In the genomic region with DNA sequence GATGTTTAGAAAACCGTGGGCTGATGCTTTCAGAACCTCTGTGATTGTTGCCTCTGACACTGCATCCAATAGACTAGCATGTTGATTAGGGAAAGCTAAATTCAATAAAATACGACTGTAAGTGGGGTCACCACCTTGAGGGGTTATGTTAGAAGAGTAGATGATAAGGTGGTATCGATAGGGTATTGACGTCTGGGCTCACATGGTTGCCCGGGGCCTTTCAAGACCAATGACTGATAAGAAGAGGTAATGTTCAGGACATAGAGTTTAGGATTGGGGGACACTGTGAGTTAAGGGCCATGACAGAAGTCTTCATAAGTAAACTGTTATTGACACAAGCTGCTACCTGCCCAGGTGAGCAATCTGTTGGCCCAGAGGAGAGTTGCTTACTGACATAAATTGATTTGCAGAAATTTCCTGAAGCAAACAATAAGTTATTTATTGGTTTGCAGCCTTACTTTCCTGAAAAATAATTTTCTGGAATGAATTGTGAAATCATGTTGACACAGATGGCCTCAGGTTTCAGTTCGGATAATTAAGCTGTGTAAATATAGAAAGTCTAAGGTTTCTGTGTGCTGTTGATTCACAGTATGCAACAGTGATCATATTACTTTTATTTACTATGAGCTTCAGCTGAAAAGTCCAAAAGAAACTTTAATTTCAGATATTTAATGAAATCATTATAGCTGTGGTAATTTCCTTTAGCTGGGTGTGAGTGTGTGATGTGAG, we compare ENCODE assay signal across 7 cellular contexts.
DNase-seq lines count a peak whose midpoint lies in the region; ATAC-seq, FAIRE-seq and TF ChIP-seq lines count a peak whose summit lies in the region.
"Not testable (repeated sequence)": the region's sequence is repeated elsewhere in the genome, so short reads cannot be mapped to it uniquely, and the experiment has no call there.

No MANE protein-coding gene starts in this region.

- FAIRE-seq in HepG2 (lab: Jason Lieb, UNC): not testable (repeated sequence)

- H3K27ac ChIP-seq in SJCRH30 (peak overlapping the region; percentile 72; the same call in 1 of the 2 replicates), epithelial cell of prostate (peak overlapping the region; percentile 70), HepG2 (ENCODE audit: extremely low read length, insufficient read depth, low read length) (peak overlapping the region; percentile 65)
- H3K27ac ChIP-seq in rectal smooth muscle tissue (ENCODE audit: low read depth, low read length): not testable (repeated sequence)

- H3K36me3 Mint-ChIP-seq in activated naive CD8-positive, alpha-beta T cell: not testable (repeated sequence)

- H3K4me1 ChIP-seq in SJCRH30; HepG2 (ENCODE audit: insufficient read depth, low read length); rectal smooth muscle tissue (ENCODE audit: control insufficient read depth, insufficient read depth, low read length): not testable (repeated sequence)

- not testable (repeated sequence) for TF ChIP-seq CTCF in GM12864 (IDR thresholded peaks at IDR 0.05; ENCODE audit: low read depth, low read length, missing control alignments); NB4 (IDR thresholded peaks at IDR 0.05; ENCODE audit: low read depth, low read length); HepG2 (CRISPR knock-in tag; IDR thresholded peaks at IDR 0.05)

- intact Hi-C loops in HepG2 (cut with micrococcal nuclease; ENCODE audit: unreplicated experiment): loop anchor here (2.0 kb wide), 1 partner anchor 121 kb away; no protein-coding TSS in a partner anchor

- not testable (repeated sequence) for DNase-seq in GM12864 (ENCODE audit: low read depth); epithelial cell of prostate (ENCODE audit: low read depth, low spot score)
- DNase-seq in NB4 (ENCODE audit: low read depth) (peak; percentile 33), SJCRH30 (peak in 1 of 2 experiments; percentile 12), HepG2 (ENCODE audit: low spot score) (peak; percentile 11)

- H3K4me2 ChIP-seq in HepG2 (ENCODE audit: low read depth, low read length): peak overlapping the region; percentile 73

- 1% methylated on average over 6 of the region's 6 CpGs for WGBS in HepG2 (ENCODE audit: low lambda C conversion rate)

- not testable (repeated sequence) for TF ChIP-seq EP300 in HepG2 (IDR thresholded peaks at IDR 0.05; ENCODE audit: low read depth in 2 of 2, low read length in 2 of 2); HepG2 (CRISPR knock-in tag; IDR thresholded peaks at IDR 0.05; ENCODE audit: borderline replicate concordance)

- peak overlapping the region; percentile 51 for H3K27ac Mint-ChIP-seq in activated naive CD8-positive, alpha-beta T cell

- H2AFZ ChIP-seq in HepG2 (ENCODE audit: low read length): peak overlapping the region; percentile 28

- not testable (repeated sequence) for H3K36me3 ChIP-seq in SJCRH30; HepG2 (replicated peaks in 1 of 2; ENCODE audit: control insufficient read depth in 1 of 2, insufficient read depth in 2 of 2, low read length in 2 of 2); rectal smooth muscle tissue (ENCODE audit: control insufficient read depth, insufficient read depth, low read length)

- CTCF ChIA-PET in HepG2 (lab: Yijun Ruan, JAX; ENCODE audit: low intra/inter-chr PET ratio, low total read pairs): not testable (repeated sequence)

- in situ Hi-C loops in HepG2 (cut with HindIII; ENCODE audit: extremely low pct_ligation_motif_present, low pct_unique_long_range_greater_than_20kb): not testable (repeated sequence)

- POLR2A ChIA-PET in HepG2 (lab: Yijun Ruan, JAX): not testable (repeated sequence)

- H4K20me1 ChIP-seq in HepG2 (ENCODE audit: insufficient read depth, low read length): not testable (repeated sequence)

- TF ChIP-seq POLR2A in NB4 (IDR thresholded peaks at IDR 0.05; ENCODE audit: extremely low read depth, insufficient read length); HepG2 (IDR thresholded peaks at IDR 0.05; ENCODE audit: insufficient read depth in 1 of 2, low read depth in 2 of 2, low read length in 2 of 2): not testable (repeated sequence)

- not testable (repeated sequence) for H3K27me3 Mint-ChIP-seq in activated naive CD8-positive, alpha-beta T cell

- ATAC-seq in HepG2: not testable (repeated sequence)

- H3K4me3 ChIP-seq in GM12864 (ENCODE audit: low read depth, low read length): peak overlapping the region; percentile 53; the same call in 1 of the 2 replicates
- peak overlapping the region; percentile 66 for H3K4me3 ChIP-seq in NB4 (ENCODE audit: low read depth, low read length)
- peak overlapping the region; percentile 74 for H3K4me3 ChIP-seq in SJCRH30
- peak overlapping the region; percentile 53 to 61 (median 57); a peak in 4 of 6 replicates for H3K4me3 ChIP-seq in HepG2 (replicated peaks in 1 of 3; ENCODE audit: insufficient read depth in 1 of 3, low read depth in 2 of 3, low read length in 3 of 3)
- peak overlapping the region; percentile 17 for H3K4me3 ChIP-seq in rectal smooth muscle tissue (ENCODE audit: low read length)

- H3K79me2 ChIP-seq in HepG2 (ENCODE audit: insufficient read depth, low read length): not testable (repeated sequence)

- peak overlapping the region; percentile 74 for H3K4me3 Mint-ChIP-seq in activated naive CD8-positive, alpha-beta T cell

- not testable (repeated sequence) for H3K27me3 ChIP-seq in SJCRH30; HepG2 (ENCODE audit: control insufficient read depth in 1 of 2, insufficient read depth in 2 of 2, low read length in 2 of 2); rectal smooth muscle tissue (ENCODE audit: control insufficient read depth, insufficient read depth, low read length)

- not testable (repeated sequence) for BruUV-seq in HepG2 (replicated peaks; lab: Mats Ljungman, UMichigan)

- not testable (repeated sequence) for H3K9me3 ChIP-seq in SJCRH30 (replicated peaks); HepG2 (ENCODE audit: low read length)

- H3K4me1 Mint-ChIP-seq in activated naive CD8-positive, alpha-beta T cell (ENCODE audit: low read depth): peaks cover 10% of the 10 kb centered on the region

- not testable (repeated sequence) for H3K9me3 Mint-ChIP-seq in activated naive CD8-positive, alpha-beta T cell (ENCODE audit: low read depth)

- not testable (repeated sequence) for TF ChIP-seq RAD21 in HepG2 (CRISPR knock-in tag; IDR thresholded peaks at IDR 0.05)

- H3K9ac ChIP-seq in HepG2 (ENCODE audit: insufficient read depth, low read depth, low read length): peak overlapping the region; percentile 53
- not testable (repeated sequence) for H3K9ac ChIP-seq in rectal smooth muscle tissue (ENCODE audit: low read length)

TF ChIP-seq in HepG2, 621 proteins besides CTCF, POLR2A, EP300 and RAD21 (continues in another document):
- TF ChIP-seq HMG20A (CRISPR knock-in tag; IDR thresholded peaks at IDR 0.05; ENCODE audit: borderline replicate concordance) (0 out of 2 replicates have a peak, but pooled peaks have one; percentile 13), FOXP1 (IDR thresholded peaks at IDR 0.05) (0 out of 2 replicates have a peak, but pooled peaks have one; percentile 13), FOXP1 (CRISPR knock-in tag; IDR thresholded peaks at IDR 0.05) (peak; percentile 35; the same call in 1 of the 2 replicates), CREB1 (CRISPR knock-in tag; IDR thresholded peaks at IDR 0.05) (peak; percentile 37; the same call in 1 of the 2 replicates), SIX1 (CRISPR knock-in tag; IDR thresholded peaks at IDR 0.05; ENCODE audit: borderline replicate concordance) (peak; percentile 92), ONECUT2 (CRISPR knock-in tag; IDR thresholded peaks at IDR 0.05) (0 out of 2 replicates have a peak, but pooled peaks have one; percentile 25), NCOA2 (CRISPR knock-in tag; IDR thresholded peaks at IDR 0.05) (0 out of 2 replicates have a peak, but pooled peaks have one; percentile 26), SOX5 (CRISPR knock-in tag; IDR thresholded peaks at IDR 0.05; ENCODE audit: borderline replicate concordance) (peak; percentile 12; the same call in 1 of the 2 replicates), CEBPB (IDR thresholded peaks at IDR 0.05; ENCODE audit: borderline replicate concordance, low read depth, low read length) (0 out of 2 replicates have a peak, but pooled peaks have one; percentile 2), MIXL1 (CRISPR knock-in tag; IDR thresholded peaks at IDR 0.05) (peak; percentile 33; the same call in 1 of the 2 replicates)
- TF ChIP-seq, protein P1, sequence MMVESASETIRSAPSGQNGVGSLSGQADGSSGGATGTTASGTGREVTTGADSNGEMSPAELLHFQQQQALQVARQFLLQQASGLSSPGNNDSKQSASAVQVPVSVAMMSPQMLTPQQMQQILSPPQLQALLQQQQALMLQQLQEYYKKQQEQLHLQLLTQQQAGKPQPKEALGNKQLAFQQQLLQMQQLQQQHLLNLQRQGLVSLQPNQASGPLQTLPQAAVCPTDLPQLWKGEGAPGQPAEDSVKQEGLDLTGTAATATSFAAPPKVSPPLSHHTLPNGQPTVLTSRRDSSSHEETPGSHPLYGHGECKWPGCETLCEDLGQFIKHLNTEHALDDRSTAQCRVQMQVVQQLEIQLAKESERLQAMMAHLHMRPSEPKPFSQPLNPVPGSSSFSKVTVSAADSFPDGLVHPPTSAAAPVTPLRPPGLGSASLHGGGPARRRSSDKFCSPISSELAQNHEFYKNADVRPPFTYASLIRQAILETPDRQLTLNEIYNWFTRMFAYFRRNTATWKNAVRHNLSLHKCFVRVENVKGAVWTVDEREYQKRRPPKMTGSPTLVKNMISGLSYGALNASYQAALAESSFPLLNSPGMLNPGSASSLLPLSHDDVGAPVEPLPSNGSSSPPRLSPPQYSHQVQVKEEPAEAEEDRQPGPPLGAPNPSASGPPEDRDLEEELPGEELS (CRISPR knock-in tag; IDR thresholded peaks at IDR 0.05): 0 out of 2 replicates have a peak, but pooled peaks have one; percentile 15
- not testable (repeated sequence) for TF ChIP-seq CREB1 (IDR thresholded peaks at IDR 0.05)
- TF ChIP-seq, protein P2, sequence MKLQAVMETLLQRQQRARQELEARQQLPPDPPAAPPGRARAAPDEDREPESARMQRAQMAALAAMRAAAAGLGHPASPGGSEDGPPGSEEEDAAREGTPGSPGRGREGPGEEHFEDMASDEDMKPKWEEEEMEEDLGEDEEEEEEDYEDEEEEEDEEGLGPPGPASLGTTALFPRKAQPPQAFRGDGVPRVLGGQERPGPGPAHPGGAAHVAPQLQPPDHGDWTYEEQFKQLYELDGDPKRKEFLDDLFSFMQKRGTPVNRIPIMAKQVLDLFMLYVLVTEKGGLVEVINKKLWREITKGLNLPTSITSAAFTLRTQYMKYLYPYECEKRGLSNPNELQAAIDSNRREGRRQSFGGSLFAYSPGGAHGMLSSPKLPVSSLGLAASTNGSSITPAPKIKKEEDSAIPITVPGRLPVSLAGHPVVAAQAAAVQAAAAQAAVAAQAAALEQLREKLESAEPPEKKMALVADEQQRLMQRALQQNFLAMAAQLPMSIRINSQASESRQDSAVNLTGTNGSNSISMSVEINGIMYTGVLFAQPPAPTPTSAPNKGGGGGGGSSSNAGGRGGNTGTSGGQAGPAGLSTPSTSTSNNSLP (IDR thresholded peaks at IDR 0.05; ENCODE audit: low read depth, low read length): peak; percentile 43; the same call in 1 of the 2 replicates

Comparison
In these comparisons a context has a peak if more than half of its experiments do, and no peak if none do; other contexts are left out.
1. H3K4me3 ChIP-seq: peak in every context shown above with its lines; median percentile 74 in SJCRH30; 66 in NB4; 57 in HepG2; 53 in GM12864; 17 in rectal smooth muscle tissue.